21 cellular contexts compared by ENCODE assay signal in the genomic region with DNA sequence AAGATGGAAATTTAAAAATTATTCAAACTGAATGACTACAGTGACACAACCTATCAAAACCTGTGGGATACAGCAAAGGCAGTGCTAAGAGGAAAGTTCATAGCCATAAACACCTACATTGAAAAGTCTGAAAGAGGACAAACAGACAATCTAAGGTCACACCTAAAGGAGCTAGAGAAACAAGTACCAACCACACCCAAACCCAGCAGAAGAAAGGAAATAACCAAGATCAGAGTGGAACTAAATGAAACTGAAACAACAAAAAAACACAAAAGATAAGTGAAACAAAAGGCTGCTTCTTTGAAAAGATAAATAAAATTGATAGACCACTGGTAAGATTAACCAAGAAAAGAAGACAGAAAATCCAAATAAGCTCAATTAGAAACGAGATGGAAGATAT.
"Had no signal": no experiment of that assay in that cellular context is flagged by ENCODE, and none has a peak within 500 bp of the region (broad histone marks: within the 10 kb centered on the region; RNA-seq: fewer than 3 reads in every experiment).

No MANE protein-coding gene starts in this region.

- H3K4me1 Mint-ChIP-seq: naive thymus-derived CD8-positive, alpha-beta T cell; stimulated activated naive B cell treated with anti-CD40 and anti-IgM and Interleukin-4, amounts not matched to agents 10 μg/mL and 1 μg/mL and 100 μg/mL, for 72 hours; stimulated activated naive CD8-positive, alpha-beta T cell treated with anti-CD3 and anti-CD28 coated beads, Interleukin-15, amount 100 ng/mL, for 72 hours had no signal

- ATAC-seq: effector memory CD8-positive, alpha-beta T cell; gastrocnemius medialis; heart right ventricle; mucosa of descending colon; naive thymus-derived CD8-positive, alpha-beta T cell; sciatic nerve; stimulated activated naive B cell treated with anti-CD40 and anti-IgM and Interleukin-4, amounts not matched to agents 10 μg/mL and 1 μg/mL and 100 μg/mL, for 72 hours; stimulated activated naive CD8-positive, alpha-beta T cell treated with anti-CD3 and anti-CD28 coated beads, Interleukin-15, amount 100 ng/mL, for 72 hours; upper lobe of right lung had no signal

- H3K4me3 ChIP-seq: esophagus muscularis mucosa, gastrocnemius medialis, heart right ventricle, mucosa of descending colon, spleen, testis, tibial nerve, upper lobe of right lung had no signal

- H3K36me3 Mint-ChIP-seq: naive thymus-derived CD8-positive, alpha-beta T cell; stimulated activated naive B cell treated with anti-CD40 and anti-IgM and Interleukin-4, amounts not matched to agents 10 μg/mL and 1 μg/mL and 100 μg/mL, for 72 hours had no signal

- H3K4me3 Mint-ChIP-seq: dendritic cell treated with granulocyte-macrophage colony-stimulating factor and Interleukin-4, amounts not matched to agents 40 ng/mL and 50 ng/mL, for 4 days; effector memory CD8-positive, alpha-beta T cell; naive thymus-derived CD8-positive, alpha-beta T cell; stimulated activated naive B cell treated with anti-CD40 and anti-IgM and Interleukin-4, amounts not matched to agents 10 μg/mL and 1 μg/mL and 100 μg/mL, for 72 hours; stimulated activated naive CD8-positive, alpha-beta T cell treated with anti-CD3 and anti-CD28 coated beads, Interleukin-15, amount 100 ng/mL, for 72 hours had no signal

- DNase-seq: effector memory CD8-positive, alpha-beta T cell; gastrocnemius medialis; heart right ventricle; hypothalamus; kidney glomerular epithelial cell; mucosa of descending colon; naive thymus-derived CD8-positive, alpha-beta T cell; spleen; stimulated activated CD4-positive, alpha-beta T cell treated with anti-CD3 and anti-CD28 coated beads, Interleukin-15, amount 100 ng/mL, for 24 hours; stimulated activated CD4-positive, alpha-beta T cell treated with anti-CD3 and anti-CD28 coated beads, Interleukin-1b, Interleukin-23, amount 100 ng/mL, for 48 hours; stimulated activated CD4-positive, alpha-beta T cell treated with anti-CD3 and anti-CD28 coated beads, Interleukin-4, amount 100 ng/mL, for 24 hours; stimulated activated naive B cell treated with anti-CD40 and anti-IgM and Interleukin-4, amounts not matched to agents 10 μg/mL and 1 μg/mL and 100 μg/mL, for 72 hours; stimulated activated naive CD8-positive, alpha-beta T cell treated with anti-CD3 and anti-CD28 coated beads, Interleukin-15, amount 100 ng/mL, for 72 hours; testis; upper lobe of right lung had no signal

- H3K27me3 ChIP-seq: esophagus muscularis mucosa, gastrocnemius medialis, heart right ventricle, neutrophil, spleen, testis, tibial nerve, upper lobe of right lung had no signal

- H3K27ac Mint-ChIP-seq: dendritic cell treated with granulocyte-macrophage colony-stimulating factor and Interleukin-4, amounts not matched to agents 40 ng/mL and 50 ng/mL, for 4 days; effector memory CD8-positive, alpha-beta T cell; naive thymus-derived CD8-positive, alpha-beta T cell; stimulated activated naive B cell treated with anti-CD40 and anti-IgM and Interleukin-4, amounts not matched to agents 10 μg/mL and 1 μg/mL and 100 μg/mL, for 72 hours; stimulated activated naive CD8-positive, alpha-beta T cell treated with anti-CD3 and anti-CD28 coated beads, Interleukin-15, amount 100 ng/mL, for 72 hours had no signal

- H3K36me3 ChIP-seq: esophagus muscularis mucosa, gastrocnemius medialis, heart right ventricle, neutrophil, spleen, tibial nerve, upper lobe of right lung had no signal

- H3K27me3 Mint-ChIP-seq: dendritic cell treated with granulocyte-macrophage colony-stimulating factor and Interleukin-4, amounts not matched to agents 40 ng/mL and 50 ng/mL, for 4 days; effector memory CD8-positive, alpha-beta T cell; naive thymus-derived CD8-positive, alpha-beta T cell; stimulated activated naive B cell treated with anti-CD40 and anti-IgM and Interleukin-4, amounts not matched to agents 10 μg/mL and 1 μg/mL and 100 μg/mL, for 72 hours; stimulated activated naive CD8-positive, alpha-beta T cell treated with anti-CD3 and anti-CD28 coated beads, Interleukin-15, amount 100 ng/mL, for 72 hours had no signal

- H3K4me1 ChIP-seq: esophagus muscularis mucosa, gastrocnemius medialis, heart right ventricle, spleen, testis, tibial nerve, upper lobe of right lung had no signal

- H3K9me3 ChIP-seq: esophagus muscularis mucosa, gastrocnemius medialis, mucosa of descending colon, neutrophil, testis, upper lobe of right lung had no signal

- H3K27ac ChIP-seq: epithelial cell of prostate, esophagus muscularis mucosa, gastrocnemius medialis, heart right ventricle, neutrophil, spleen, testis, tibial nerve, upper lobe of right lung had no signal
